Comparison of ENCODE assay signal across 8 cellular contexts in genomic region chrX:118254611-118255010, GRCh38.
A peak's percentile ranks its signal among the peaks of the same experiment; 100 is the strongest.
DNase-seq lines count a peak whose midpoint lies in the region; FAIRE-seq and TF ChIP-seq lines count a peak whose summit lies in the region.

No MANE protein-coding gene starts in this region.

- no peak for TF ChIP-seq EP300 in Ishikawa (IDR thresholded peaks at IDR 0.05; ENCODE audit: borderline replicate concordance)

- no peak overlapping the region for H3K4me3 ChIP-seq in astrocyte of the spinal cord (ENCODE audit: low read depth, low read length)

- peak; percentile 43 for DNase-seq in Ammon's horn (ENCODE audit: low spot score)
- DNase-seq in GM18507 (ENCODE audit: extremely low spot score, insufficient read length, low read depth), result no peak
- peak; percentile 9 for DNase-seq in RPMI7951 (ENCODE audit: low read depth)
- DNase-seq in astrocyte of the spinal cord (ENCODE audit: low read depth, low spot score), result peak; percentile 58
- DNase-seq in inferior parietal cortex (ENCODE audit: extremely low spot score), result peak; percentile 58
- peak; percentile 13 for DNase-seq in stimulated activated CD4-positive, alpha-beta T cell treated with anti-CD3 and anti-CD28 coated beads, Interleukin-1b, Interleukin-23, amount 100 ng/mL, for 48 hours
- no peak for DNase-seq in NK-92 treated with Interleukin-12 subunit alpha and Interleukin-12 subunit beta, amount 100 ng/mL, for 24 hours (lab: John Stamatoyannopoulos, UW)

- in situ Hi-C loops in astrocyte of the spinal cord (cut with HindIII; ENCODE audit: low sequenced_read_pairs), result no loop called here

- peak; percentile 66 for TF ChIP-seq CTCF in astrocyte of the spinal cord (IDR thresholded peaks at IDR 0.05; ENCODE audit: low read depth, low read length)

- peak; percentile 69 for TF ChIP-seq RAD21 in Ishikawa (IDR thresholded peaks at IDR 0.05; ENCODE audit: low read depth)

- peak; percentile 81 for FAIRE-seq in GM18507 (lab: Jason Lieb, UNC)

TF ChIP-seq in Ishikawa, 13 proteins besides CTCF, POLR2A, EP300 and RAD21:
- TF ChIP-seq TAF1 (IDR thresholded peaks at IDR 0.05; ENCODE audit: low read depth), result no peak
- TF ChIP-seq ZBTB7A (IDR thresholded peaks at IDR 0.05; ENCODE audit: low read depth), result no peak
- no peak for TF ChIP-seq NFIC (IDR thresholded peaks at IDR 0.05)
- TF ChIP-seq, protein P1, sequence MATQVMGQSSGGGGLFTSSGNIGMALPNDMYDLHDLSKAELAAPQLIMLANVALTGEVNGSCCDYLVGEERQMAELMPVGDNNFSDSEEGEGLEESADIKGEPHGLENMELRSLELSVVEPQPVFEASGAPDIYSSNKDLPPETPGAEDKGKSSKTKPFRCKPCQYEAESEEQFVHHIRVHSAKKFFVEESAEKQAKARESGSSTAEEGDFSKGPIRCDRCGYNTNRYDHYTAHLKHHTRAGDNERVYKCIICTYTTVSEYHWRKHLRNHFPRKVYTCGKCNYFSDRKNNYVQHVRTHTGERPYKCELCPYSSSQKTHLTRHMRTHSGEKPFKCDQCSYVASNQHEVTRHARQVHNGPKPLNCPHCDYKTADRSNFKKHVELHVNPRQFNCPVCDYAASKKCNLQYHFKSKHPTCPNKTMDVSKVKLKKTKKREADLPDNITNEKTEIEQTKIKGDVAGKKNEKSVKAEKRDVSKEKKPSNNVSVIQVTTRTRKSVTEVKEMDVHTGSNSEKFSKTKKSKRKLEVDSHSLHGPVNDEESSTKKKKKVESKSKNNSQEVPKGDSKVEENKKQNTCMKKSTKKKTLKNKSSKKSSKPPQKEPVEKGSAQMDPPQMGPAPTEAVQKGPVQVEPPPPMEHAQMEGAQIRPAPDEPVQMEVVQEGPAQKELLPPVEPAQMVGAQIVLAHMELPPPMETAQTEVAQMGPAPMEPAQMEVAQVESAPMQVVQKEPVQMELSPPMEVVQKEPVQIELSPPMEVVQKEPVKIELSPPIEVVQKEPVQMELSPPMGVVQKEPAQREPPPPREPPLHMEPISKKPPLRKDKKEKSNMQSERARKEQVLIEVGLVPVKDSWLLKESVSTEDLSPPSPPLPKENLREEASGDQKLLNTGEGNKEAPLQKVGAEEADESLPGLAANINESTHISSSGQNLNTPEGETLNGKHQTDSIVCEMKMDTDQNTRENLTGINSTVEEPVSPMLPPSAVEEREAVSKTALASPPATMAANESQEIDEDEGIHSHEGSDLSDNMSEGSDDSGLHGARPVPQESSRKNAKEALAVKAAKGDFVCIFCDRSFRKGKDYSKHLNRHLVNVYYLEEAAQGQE (IDR thresholded peaks at IDR 0.05; ENCODE audit: low read depth), result no peak
- TF ChIP-seq FOXM1 (IDR thresholded peaks at IDR 0.05; ENCODE audit: borderline replicate concordance, low read depth), result no peak
- TF ChIP-seq USF1 (IDR thresholded peaks at IDR 0.05), result no peak
- no peak for TF ChIP-seq EGR1 (IDR thresholded peaks at IDR 0.05)
- TF ChIP-seq, protein P2, sequence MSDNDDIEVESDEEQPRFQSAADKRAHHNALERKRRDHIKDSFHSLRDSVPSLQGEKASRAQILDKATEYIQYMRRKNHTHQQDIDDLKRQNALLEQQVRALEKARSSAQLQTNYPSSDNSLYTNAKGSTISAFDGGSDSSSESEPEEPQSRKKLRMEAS (IDR thresholded peaks at IDR 0.05), result no peak
- TF ChIP-seq TCF12 (IDR thresholded peaks at IDR 0.05; ENCODE audit: low read depth), result no peak
- TF ChIP-seq TEAD4 (IDR thresholded peaks at IDR 0.05), result no peak
- no peak for TF ChIP-seq CEBPB (IDR thresholded peaks at IDR 0.05)
- no peak for TF ChIP-seq CREB1 (IDR thresholded peaks at IDR 0.05; ENCODE audit: low read depth)
- TF ChIP-seq YY1 (IDR thresholded peaks at IDR 0.05; ENCODE audit: low read depth), result no peak

Comparison
In these comparisons a context has a peak if more than half of its experiments do, and no peak if none do; other contexts are left out.
1. DNase-seq: peak in Ammon's horn (single experiment), RPMI7951 (single experiment), astrocyte of the spinal cord (single experiment), inferior parietal cortex (single experiment) and stimulated activated CD4-positive, alpha-beta T cell treated with anti-CD3 and anti-CD28 coated beads, Interleukin-1b, Interleukin-23, amount 100 ng/mL, for 48 hours (single experiment); none in GM18507 (single experiment) and NK-92 treated with Interleukin-12 subunit alpha and Interleukin-12 subunit beta, amount 100 ng/mL, for 24 hours (single experiment).